1 cellular context compared by ENCODE assay signal in genomic region chr2:206494061-206494460, GRCh38.
TF ChIP-seq lines count a peak whose summit lies in the region.

No MANE protein-coding gene starts in this region.

TF ChIP-seq in GM12878, 131 proteins besides CTCF, POLR2A, EP300 and RAD21 (continued from another document):
- TF ChIP-seq, protein P1, sequence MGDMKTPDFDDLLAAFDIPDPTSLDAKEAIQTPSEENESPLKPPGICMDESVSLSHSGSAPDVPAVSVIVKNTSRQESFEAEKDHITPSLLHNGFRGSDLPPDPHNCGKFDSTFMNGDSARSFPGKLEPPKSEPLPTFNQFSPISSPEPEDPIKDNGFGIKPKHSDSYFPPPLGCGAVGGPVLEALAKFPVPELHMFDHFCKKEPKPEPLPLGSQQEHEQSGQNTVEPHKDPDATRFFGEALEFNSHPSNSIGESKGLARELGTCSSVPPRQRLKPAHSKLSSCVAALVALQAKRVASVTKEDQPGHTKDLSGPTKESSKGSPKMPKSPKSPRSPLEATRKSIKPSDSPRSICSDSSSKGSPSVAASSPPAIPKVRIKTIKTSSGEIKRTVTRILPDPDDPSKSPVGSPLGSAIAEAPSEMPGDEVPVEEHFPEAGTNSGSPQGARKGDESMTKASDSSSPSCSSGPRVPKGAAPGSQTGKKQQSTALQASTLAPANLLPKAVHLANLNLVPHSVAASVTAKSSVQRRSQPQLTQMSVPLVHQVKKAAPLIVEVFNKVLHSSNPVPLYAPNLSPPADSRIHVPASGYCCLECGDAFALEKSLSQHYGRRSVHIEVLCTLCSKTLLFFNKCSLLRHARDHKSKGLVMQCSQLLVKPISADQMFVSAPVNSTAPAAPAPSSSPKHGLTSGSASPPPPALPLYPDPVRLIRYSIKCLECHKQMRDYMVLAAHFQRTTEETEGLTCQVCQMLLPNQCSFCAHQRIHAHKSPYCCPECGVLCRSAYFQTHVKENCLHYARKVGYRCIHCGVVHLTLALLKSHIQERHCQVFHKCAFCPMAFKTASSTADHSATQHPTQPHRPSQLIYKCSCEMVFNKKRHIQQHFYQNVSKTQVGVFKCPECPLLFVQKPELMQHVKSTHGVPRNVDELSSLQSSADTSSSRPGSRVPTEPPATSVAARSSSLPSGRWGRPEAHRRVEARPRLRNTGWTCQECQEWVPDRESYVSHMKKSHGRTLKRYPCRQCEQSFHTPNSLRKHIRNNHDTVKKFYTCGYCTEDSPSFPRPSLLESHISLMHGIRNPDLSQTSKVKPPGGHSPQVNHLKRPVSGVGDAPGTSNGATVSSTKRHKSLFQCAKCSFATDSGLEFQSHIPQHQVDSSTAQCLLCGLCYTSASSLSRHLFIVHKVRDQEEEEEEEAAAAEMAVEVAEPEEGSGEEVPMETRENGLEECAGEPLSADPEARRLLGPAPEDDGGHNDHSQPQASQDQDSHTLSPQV (IDR thresholded peaks at IDR 0.05) = no peak
- no peak for TF ChIP-seq CHD1 (IDR thresholded peaks at IDR 0.05; ENCODE audit: low read depth, low read length)
- TF ChIP-seq RBBP5 (conservative IDR thresholded peaks at IDR 0.05) = no peak
- TF ChIP-seq BMI1 (IDR thresholded peaks at IDR 0.05; ENCODE audit: borderline replicate concordance) = no peak
- TF ChIP-seq ZZZ3 (IDR thresholded peaks at IDR 0.05; ENCODE audit: control insufficient read depth, insufficient read length, low read depth) = no peak
- no peak for TF ChIP-seq RAD51 (IDR thresholded peaks at IDR 0.05)
